19 cellular contexts compared by ENCODE assay signal in genomic region chr16:82773018-82773417, GRCh38.
DNase-seq lines count a peak whose midpoint lies in the region; ATAC-seq and TF ChIP-seq lines count a peak whose summit lies in the region.
"Had no signal": no experiment of that assay in that cellular context is flagged by ENCODE, and none has a peak within 500 bp of the region (broad histone marks: within the 10 kb centered on the region; RNA-seq: fewer than 3 reads in every experiment).

No MANE protein-coding gene starts in this region.

- H4K91ac ChIP-seq in IMR-90 (ENCODE audit: insufficient read depth, low read depth, low read length) (no peak overlapping the region), mesenchymal stem cell (ENCODE audit: low read length) (no peak overlapping the region)

- H3K14ac ChIP-seq in IMR-90 (replicated peaks; ENCODE audit: low read depth, low read length) (no peak overlapping the region), mesenchymal stem cell (ENCODE audit: low read length in 2 of 2) (no peak overlapping the region)

- H2BK20ac ChIP-seq in IMR-90 (ENCODE audit: low read depth, low read length): no peak overlapping the region

- DNase-seq in Ammon's horn (ENCODE audit: low spot score): peak; percentile 23
- peak; percentile 7 for DNase-seq in IMR-90
- DNase-seq in amniotic epithelial cell (ENCODE audit: low read depth): peak; percentile 13
- DNase-seq in mesenchymal stem cell: peak; percentile 45
- DNase-seq in NCI-H2227 treated with DMSO at 0.1 percent for 48 hours (lab: John Stamatoyannopoulos, UW): no peak
- DNase-seq in NCI-H146 (lab: John Stamatoyannopoulos, UW): no peak
- no peak for DNase-seq in psoas muscle
- DNase-seq: AML-193; Calu3; CD4-positive, alpha-beta T cell; DMS53; Kasumi-1; NCI-H2029; NCI-H2171; NCI-H446 treated with DMSO at 0.1 percent for 48 hours; OCI-M1; RPMI8226; SIG-M5 had no signal

- H4K5ac ChIP-seq in IMR-90 (ENCODE audit: low read depth, low read length): no peak overlapping the region

- no peak overlapping the region for H3K27ac ChIP-seq in IMR-90 (ENCODE audit: insufficient read depth, low read length)
- H3K27ac ChIP-seq in mesenchymal stem cell (ENCODE audit: low read length, poor library complexity, severe bottlenecking): no peak overlapping the region
- no peak overlapping the region for H3K27ac ChIP-seq in psoas muscle

- H2BK12ac ChIP-seq in mesenchymal stem cell (ENCODE audit: low read length in 2 of 2): no peak overlapping the region

- H4K8ac ChIP-seq in IMR-90 (ENCODE audit: low read depth in 2 of 2, low read length in 2 of 2) (no peak overlapping the region), mesenchymal stem cell (ENCODE audit: low read length) (no peak overlapping the region)

- no peak overlapping the region for H3K4me3 ChIP-seq in IMR-90 (ENCODE audit: insufficient read depth, low read depth, low read length)
- H3K4me3 ChIP-seq in mesenchymal stem cell (ENCODE audit: insufficient read depth in 1 of 2, low read depth in 1 of 2, low read length in 2 of 2): no peak overlapping the region
- no peak overlapping the region for H3K4me3 ChIP-seq in psoas muscle
- H3K4me3 ChIP-seq: HAP-1 had no signal

- WGBS in IMR-90 (ENCODE audit: extremely low coverage in 2 of 2, insufficient read length in 1 of 2), 2 experiments: no CpG with 5 or more reads among the region's 1 CpG
- 100% methylated on average over 1 of the region's 1 CpG for WGBS in mesenchymal stem cell
- 75 to 89% (median 83%) methylated on average over 1 of the region's 1 CpG for WGBS in psoas muscle, 3 donors

- POLR2A ChIA-PET in IMR-90 (lab: Charles Lee; ENCODE audit: unreplicated experiment): no interaction called here

- no peaks in the 10 kb centered on the region for H3K36me3 ChIP-seq in IMR-90 (ENCODE audit: control insufficient read depth, insufficient read depth, low read length)
- H3K36me3 ChIP-seq in mesenchymal stem cell (ENCODE audit: control insufficient read depth in 1 of 2, insufficient read depth in 2 of 2, low read depth in 1 of 2, low read length in 2 of 2): no peaks in the 10 kb centered on the region
- H3K36me3 ChIP-seq in psoas muscle (ENCODE audit: insufficient read depth in 1 of 2, low read depth in 1 of 2): no peaks in the 10 kb centered on the region
- H3K36me3 ChIP-seq: HAP-1 had no signal

- no peak overlapping the region for H2BK5ac ChIP-seq in IMR-90 (ENCODE audit: low read depth, low read length, poor library complexity, severe bottlenecking)
- H2BK5ac ChIP-seq in mesenchymal stem cell (ENCODE audit: low read depth, low read length, poor library complexity, severe bottlenecking): no peak overlapping the region

- no peak overlapping the region for H2BK120ac ChIP-seq in IMR-90 (ENCODE audit: low read depth, low read length)
- no peak overlapping the region for H2BK120ac ChIP-seq in mesenchymal stem cell (ENCODE audit: low read depth, low read length)

- TF ChIP-seq CTCF in IMR-90 (conservative IDR thresholded peaks at IDR 0.05; ENCODE audit: low read depth, low read length) (no peak), psoas muscle (IDR thresholded peaks at IDR 0.05) (no peak)

- H3K23ac ChIP-seq in IMR-90 (ENCODE audit: low read depth, low read length): no peak overlapping the region
- no peak overlapping the region for H3K23ac ChIP-seq in mesenchymal stem cell (ENCODE audit: low read length in 2 of 2)

- H3K27me3 ChIP-seq in IMR-90 (ENCODE audit: control insufficient read depth, insufficient read depth, low read length): no peaks in the 10 kb centered on the region
- no peaks in the 10 kb centered on the region for H3K27me3 ChIP-seq in mesenchymal stem cell (ENCODE audit: control insufficient read depth in 1 of 2, insufficient read depth in 1 of 2, low read length in 2 of 2)
- no peaks in the 10 kb centered on the region for H3K27me3 ChIP-seq in psoas muscle (ENCODE audit: insufficient read depth in 3 of 3, low read length in 2 of 3)

- H3K18ac ChIP-seq in IMR-90 (ENCODE audit: low read depth, low read length) (no peak overlapping the region), mesenchymal stem cell (ENCODE audit: low read depth in 1 of 2, low read length in 2 of 2) (peak overlapping the region in 1 of 2 experiments; percentile 21)

- no peak overlapping the region for H3K56ac ChIP-seq in IMR-90 (ENCODE audit: extremely low read depth, insufficient read depth, low read length)

- no peak overlapping the region for H2AFZ ChIP-seq in IMR-90 (replicated peaks; ENCODE audit: low read length, poor library complexity)
- H2AFZ ChIP-seq in mesenchymal stem cell (ENCODE audit: low read depth, low read length): no peak overlapping the region

- no peak for TF ChIP-seq RAD21 in IMR-90 (IDR thresholded peaks at IDR 0.05; ENCODE audit: low read length)

- no peak overlapping the region for H3K4me2 ChIP-seq in IMR-90 (ENCODE audit: low read depth, low read length)
- no peak overlapping the region for H3K4me2 ChIP-seq in mesenchymal stem cell (ENCODE audit: low read length, poor library complexity, severe bottlenecking)

- in situ Hi-C loops in IMR-90 (cut with MboI; ENCODE audit: low sequenced_read_pairs): no loop called here

- no peak overlapping the region for H2AK9ac ChIP-seq in IMR-90 (replicated peaks; ENCODE audit: low read depth, low read length, poor library complexity)

- CTCF ChIA-PET in IMR-90 (lab: Yijun Ruan, JAX): interaction anchor here (1.2 kb wide), 1 partner anchor 9 kb away, joined by 3 read pairs; no protein-coding TSS in a partner anchor

- H3K79me1 ChIP-seq in IMR-90 (ENCODE audit: low read depth in 1 of 2, low read length in 2 of 2) (peaks cover 16 to 32% of the 10 kb centered on the region in 2 experiments), mesenchymal stem cell (replicated peaks; ENCODE audit: low read length, poor library complexity, severe bottlenecking) (peaks cover 26% of the 10 kb centered on the region)

- intact Hi-C loops in IMR-90 (cut with micrococcal nuclease): no loop called here
- intact Hi-C loops in psoas muscle (cut with DNase I): no loop called here

- no peak for ATAC-seq in IMR-90 (ENCODE audit: low read depth)
- no peak for ATAC-seq in psoas muscle

- H3K9me3 ChIP-seq in IMR-90 (ENCODE audit: control insufficient read depth, insufficient read depth, low read length) (no peaks in the 10 kb centered on the region), mesenchymal stem cell (ENCODE audit: control insufficient read depth, low read length) (no peaks in the 10 kb centered on the region), psoas muscle (no peaks in the 10 kb centered on the region)
- H3K9me3 ChIP-seq: HAP-1 had no signal

- no peaks in the 10 kb centered on the region; the same call in 1 of the 2 replicates for H3K9me1 ChIP-seq in IMR-90 (ENCODE audit: insufficient read depth, low read length)

- no TSS peak for BruUV-seq in IMR-90 (replicated peaks; lab: Mats Ljungman, UMichigan)

- H2AK5ac ChIP-seq in IMR-90 (ENCODE audit: low read depth, low read length): no peak overlapping the region
- H2AK5ac ChIP-seq in mesenchymal stem cell (ENCODE audit: low read length, severe bottlenecking): no peak overlapping the region

- dilution Hi-C loops in IMR-90 (cut with HindIII; ENCODE audit: low sequenced_read_pairs, unreplicated experiment): no loop called here

- no peak for TF ChIP-seq POLR2A in IMR-90 (IDR thresholded peaks at IDR 0.05; ENCODE audit: low read depth, low read length)

- H4K20me1 ChIP-seq in IMR-90 (ENCODE audit: insufficient read depth, low read length): no peaks in the 10 kb centered on the region

- H3K4me1 ChIP-seq in IMR-90 (ENCODE audit: control insufficient read depth, insufficient read depth, low read length) (no peaks in the 10 kb centered on the region), mesenchymal stem cell (ENCODE audit: control insufficient read depth, insufficient read depth, low read depth, low read length) (peaks cover 1% of the 10 kb centered on the region), psoas muscle (peaks cover 44% of the 10 kb centered on the region)
- H3K4me1 ChIP-seq: HAP-1 had no signal

- H3K4ac ChIP-seq in IMR-90 (ENCODE audit: low read depth, low read length) (no peak overlapping the region), mesenchymal stem cell (ENCODE audit: low read depth in 1 of 2, low read length in 2 of 2) (no peak overlapping the region)

- no peak overlapping the region for H2BK15ac ChIP-seq in IMR-90 (ENCODE audit: low read depth, low read length)
- H2BK15ac ChIP-seq in mesenchymal stem cell (ENCODE audit: low read depth, poor library complexity, severe bottlenecking): no peak overlapping the region

- H3K9ac ChIP-seq in IMR-90 (ENCODE audit: low read depth, low read length) (no peak overlapping the region), mesenchymal stem cell (ENCODE audit: low read length) (no peak overlapping the region)

TF ChIP-seq in IMR-90, 13 proteins besides CTCF, POLR2A, EP300 and RAD21:
- TF ChIP-seq CHD1 (IDR thresholded peaks at IDR 0.05; ENCODE audit: low read depth, low read length): no peak
- TF ChIP-seq RCOR1 (IDR thresholded peaks at IDR 0.05; ENCODE audit: insufficient replicate concordance, low read length): no peak
- TF ChIP-seq, protein P1, sequence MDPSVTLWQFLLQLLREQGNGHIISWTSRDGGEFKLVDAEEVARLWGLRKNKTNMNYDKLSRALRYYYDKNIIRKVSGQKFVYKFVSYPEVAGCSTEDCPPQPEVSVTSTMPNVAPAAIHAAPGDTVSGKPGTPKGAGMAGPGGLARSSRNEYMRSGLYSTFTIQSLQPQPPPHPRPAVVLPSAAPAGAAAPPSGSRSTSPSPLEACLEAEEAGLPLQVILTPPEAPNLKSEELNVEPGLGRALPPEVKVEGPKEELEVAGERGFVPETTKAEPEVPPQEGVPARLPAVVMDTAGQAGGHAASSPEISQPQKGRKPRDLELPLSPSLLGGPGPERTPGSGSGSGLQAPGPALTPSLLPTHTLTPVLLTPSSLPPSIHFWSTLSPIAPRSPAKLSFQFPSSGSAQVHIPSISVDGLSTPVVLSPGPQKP (IDR thresholded peaks at IDR 0.05; ENCODE audit: borderline replicate concordance, low read depth, low read length): no peak
- TF ChIP-seq MXI1 (IDR thresholded peaks at IDR 0.05; ENCODE audit: borderline replicate concordance, low read depth, low read length): no peak
- TF ChIP-seq NFE2L2 (IDR thresholded peaks at IDR 0.05; ENCODE audit: low read depth, low read length): no peak
- TF ChIP-seq MAZ (IDR thresholded peaks at IDR 0.05; ENCODE audit: borderline replicate concordance, low read depth, low read length): no peak
- TF ChIP-seq, protein P2, sequence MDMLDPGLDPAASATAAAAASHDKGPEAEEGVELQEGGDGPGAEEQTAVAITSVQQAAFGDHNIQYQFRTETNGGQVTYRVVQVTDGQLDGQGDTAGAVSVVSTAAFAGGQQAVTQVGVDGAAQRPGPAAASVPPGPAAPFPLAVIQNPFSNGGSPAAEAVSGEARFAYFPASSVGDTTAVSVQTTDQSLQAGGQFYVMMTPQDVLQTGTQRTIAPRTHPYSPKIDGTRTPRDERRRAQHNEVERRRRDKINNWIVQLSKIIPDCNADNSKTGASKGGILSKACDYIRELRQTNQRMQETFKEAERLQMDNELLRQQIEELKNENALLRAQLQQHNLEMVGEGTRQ (IDR thresholded peaks at IDR 0.05; ENCODE audit: low read depth, low read length): no peak
- no peak for TF ChIP-seq RFX5 (IDR thresholded peaks at IDR 0.05; ENCODE audit: low read depth, low read length)

Comparison
In these comparisons a context has a peak if more than half of its experiments do, and no peak if none do; other contexts are left out.
1. DNase-seq: peak in Ammon's horn (single experiment), IMR-90 (single experiment), amniotic epithelial cell (single experiment) and mesenchymal stem cell (single experiment); none in NCI-H2227 treated with DMSO at 0.1 percent for 48 hours (single experiment), NCI-H146 (single experiment) and psoas muscle (0 of 2).